In the genomic region with DNA sequence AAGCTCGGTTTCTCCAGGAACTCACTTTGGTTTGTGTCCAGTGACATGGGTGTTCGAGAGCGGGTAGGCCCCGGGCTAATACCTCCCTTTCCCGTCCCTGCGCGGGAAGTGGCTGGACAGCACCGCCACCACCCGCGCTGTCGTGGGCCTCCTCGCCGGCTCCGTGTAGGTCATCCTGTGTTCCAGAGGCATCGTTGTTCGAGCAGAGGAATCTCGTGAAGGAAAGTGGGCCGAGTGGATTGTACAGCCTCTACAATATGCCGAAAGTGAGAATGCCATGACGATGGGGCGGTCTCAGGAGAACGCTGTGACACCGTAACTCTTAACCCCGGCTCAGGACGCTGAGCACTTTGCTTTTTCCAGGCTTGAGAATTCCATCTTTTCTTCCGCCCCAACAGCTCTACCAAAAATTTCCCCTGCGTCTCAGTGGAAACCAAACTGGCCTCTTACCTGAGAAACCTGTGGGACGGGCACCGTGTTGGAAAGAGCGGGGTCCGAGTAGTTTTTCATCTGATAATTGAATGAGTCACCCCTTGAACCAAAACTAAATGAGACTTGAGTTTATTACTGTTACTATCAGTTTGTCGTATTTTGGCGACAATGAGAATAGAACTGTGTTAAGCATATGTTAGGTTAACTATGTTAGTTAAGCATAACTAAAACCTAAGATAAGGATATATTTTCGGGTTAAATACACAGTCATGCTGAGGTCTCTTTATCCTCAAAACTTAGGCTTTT, we compare ENCODE assay signal across 8 cellular contexts. TPM values are rescaled to one million over a fixed set of nuclear protein-coding genes. Genes with fewer than 3 reads are reported as not detected.
DNase-seq lines count a peak whose midpoint lies in the region; ATAC-seq and TF ChIP-seq lines count a peak whose summit lies in the region.

No MANE protein-coding gene starts in this region.

- in situ Hi-C loops in ACHN (cut with HindIII; ENCODE audit: low pct_ligation_motif_present, low pct_unique_long_range_greater_than_20kb, low sequenced_read_pairs): no loop called here

- H3K4me1 Mint-ChIP-seq in T-helper 2 cell treated with Interferon-gamma antibody and Interleukin-4, amounts not matched to agents 5 μg/mL and 100 μg/mL, for 36 hours (ENCODE audit: low read depth): peaks cover 44% of the 10 kb centered on the region

- no peaks in the 10 kb centered on the region for H3K27me3 ChIP-seq in psoas muscle (ENCODE audit: insufficient read depth in 3 of 3, low read length in 2 of 3)

- peak overlapping the region; percentile 90 for H3K4me3 Mint-ChIP-seq in T-helper 2 cell treated with Interferon-gamma antibody and Interleukin-4, amounts not matched to agents 5 μg/mL and 100 μg/mL, for 36 hours

- H3K9me3 Mint-ChIP-seq in T-helper 2 cell treated with Interferon-gamma antibody and Interleukin-4, amounts not matched to agents 5 μg/mL and 100 μg/mL, for 36 hours: no peaks in the 10 kb centered on the region

- no peak for TF ChIP-seq CTCF in fibroblast of villous mesenchyme (IDR thresholded peaks at IDR 0.05; ENCODE audit: insufficient read depth, low read depth, low read length)
- no peak for TF ChIP-seq CTCF in psoas muscle (IDR thresholded peaks at IDR 0.05)

- H3K4me3 ChIP-seq in fibroblast of villous mesenchyme (ENCODE audit: low read depth, low read length): peak overlapping the region; percentile 99
- H3K4me3 ChIP-seq in psoas muscle: peak overlapping the region; percentile 92

- peak overlapping the region; percentile 92 for H3K27ac Mint-ChIP-seq in T-helper 2 cell treated with Interferon-gamma antibody and Interleukin-4, amounts not matched to agents 5 μg/mL and 100 μg/mL, for 36 hours

- H3K9me3 ChIP-seq in psoas muscle: no peaks in the 10 kb centered on the region

- H3K36me3 ChIP-seq in psoas muscle (ENCODE audit: insufficient read depth in 1 of 2, low read depth in 1 of 2): peaks cover 0 to 33% of the 10 kb centered on the region in 2 donors

- H3K27me3 Mint-ChIP-seq in T-helper 2 cell treated with Interferon-gamma antibody and Interleukin-4, amounts not matched to agents 5 μg/mL and 100 μg/mL, for 36 hours (ENCODE audit: low read depth): no peaks in the 10 kb centered on the region

- peak; percentile 23 for ATAC-seq in GM19023 (IDR thresholded peaks at IDR 0.05; ENCODE audit: unreplicated experiment)
- ATAC-seq in HG02943 (IDR thresholded peaks at IDR 0.05; ENCODE audit: low read depth, unreplicated experiment): peak; percentile 22
- ATAC-seq in psoas muscle: peak; percentile 44 to 59 (median 50)

- DNase-seq in T-helper 2 cell treated with Interferon-gamma antibody and Interleukin-4, amounts not matched to agents 5 μg/mL and 100 μg/mL, for 36 hours (ENCODE audit: low spot score): peak; percentile 28
- DNase-seq in fibroblast of villous mesenchyme (ENCODE audit: low read depth): no peak
- no peak for DNase-seq in psoas muscle
- DNase-seq in ACHN: no peak
- no peak for DNase-seq in NCI-H2107 treated with DMSO at 0.1 percent for 48 hours (lab: John Stamatoyannopoulos, UW; ENCODE audit: unreplicated experiment)
- DNase-seq in EL: no peak

- peaks cover 34% of the 10 kb centered on the region for H3K36me3 Mint-ChIP-seq in T-helper 2 cell treated with Interferon-gamma antibody and Interleukin-4, amounts not matched to agents 5 μg/mL and 100 μg/mL, for 36 hours (ENCODE audit: low read depth)

- intact Hi-C loops in psoas muscle (cut with DNase I): no loop called here

- WGBS in psoas muscle, 3 donors: 1 to 2% (median 2%) methylated on average over 34 of the region's 34 CpGs

- peak overlapping the region; percentile 98 for H3K27ac ChIP-seq in psoas muscle

- H3K4me1 ChIP-seq in psoas muscle: peaks cover 57% of the 10 kb centered on the region

RNA-seq across cellular contexts. Expression of gene EIF2S1, which starts 0.5 kb away (rescaled TPM):
- total RNA-seq in fibroblast of villous mesenchyme: 176 and 221 TPM in 2 replicates
- 100 to 1,000 TPM in 3 of 4 donors, 10 to 100 TPM in 1; 89.7 to 144 (median 125) TPM for total RNA-seq in psoas muscle
- 100 to 1,000 TPM; 112 to 299 (median 286) TPM for polyA plus RNA-seq in psoas muscle

RNA-seq across cellular contexts. Expression of gene ATP6V1D, which starts 1.0 kb away (rescaled TPM):
- 109 and 168 TPM in 2 replicates for total RNA-seq in fibroblast of villous mesenchyme
- 10 to 100 TPM; 54.1 to 76.4 (median 66.5) TPM for total RNA-seq in psoas muscle
- 100 to 1,000 TPM in 1 of 3 donors, 10 to 100 TPM in 2; 58.6 to 133 (median 81.3) TPM for polyA plus RNA-seq in psoas muscle

RNA-seq across cellular contexts. Expression of gene PLEK2, which starts 51.3 kb away (rescaled TPM):
- total RNA-seq in fibroblast of villous mesenchyme (2.2 and 4.5 TPM in 2 replicates), psoas muscle (under 1 TPM in 2 of 4 donors, not detected in 2; 0.59 to 0.77 TPM)
- polyA plus RNA-seq in psoas muscle: 1 to 10 TPM in 1 of 3 donors, under 1 TPM in 1, not detected in 1; 0.05 to 2.1 TPM
